In the genomic region with DNA sequence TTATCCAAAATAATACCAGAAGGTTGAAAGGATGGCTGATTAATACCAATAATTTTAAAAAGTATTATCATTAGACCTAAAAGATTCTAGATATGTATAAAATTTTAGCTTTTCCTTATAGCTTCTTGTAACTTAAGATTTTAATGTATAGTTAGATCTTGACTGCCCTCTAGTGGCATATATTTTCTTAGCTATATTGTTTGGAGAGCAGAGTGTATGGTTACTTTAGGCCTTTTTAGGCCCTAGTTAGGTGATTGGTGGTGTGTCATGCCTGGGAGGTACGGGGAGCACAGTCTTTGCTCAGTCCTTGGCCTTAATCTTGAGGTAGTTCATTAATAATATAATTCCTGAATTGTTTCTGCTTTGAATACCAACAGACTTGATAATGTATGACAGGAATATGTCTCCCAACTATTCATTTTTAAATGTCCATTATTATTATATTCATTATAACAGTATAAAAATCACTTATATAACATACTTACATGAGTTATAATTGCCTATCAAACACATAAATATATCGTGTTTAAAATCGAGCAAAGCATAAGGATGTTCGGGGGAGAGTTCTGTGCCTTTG, we compare ENCODE assay signal across 1 cellular context.
TF ChIP-seq lines count a peak whose summit lies in the region.

No MANE protein-coding gene starts in this region.

TF ChIP-seq in WTC11, 78 proteins besides CTCF, POLR2A, EP300 and RAD21 (continued from another document):
- TF ChIP-seq, protein P1, sequence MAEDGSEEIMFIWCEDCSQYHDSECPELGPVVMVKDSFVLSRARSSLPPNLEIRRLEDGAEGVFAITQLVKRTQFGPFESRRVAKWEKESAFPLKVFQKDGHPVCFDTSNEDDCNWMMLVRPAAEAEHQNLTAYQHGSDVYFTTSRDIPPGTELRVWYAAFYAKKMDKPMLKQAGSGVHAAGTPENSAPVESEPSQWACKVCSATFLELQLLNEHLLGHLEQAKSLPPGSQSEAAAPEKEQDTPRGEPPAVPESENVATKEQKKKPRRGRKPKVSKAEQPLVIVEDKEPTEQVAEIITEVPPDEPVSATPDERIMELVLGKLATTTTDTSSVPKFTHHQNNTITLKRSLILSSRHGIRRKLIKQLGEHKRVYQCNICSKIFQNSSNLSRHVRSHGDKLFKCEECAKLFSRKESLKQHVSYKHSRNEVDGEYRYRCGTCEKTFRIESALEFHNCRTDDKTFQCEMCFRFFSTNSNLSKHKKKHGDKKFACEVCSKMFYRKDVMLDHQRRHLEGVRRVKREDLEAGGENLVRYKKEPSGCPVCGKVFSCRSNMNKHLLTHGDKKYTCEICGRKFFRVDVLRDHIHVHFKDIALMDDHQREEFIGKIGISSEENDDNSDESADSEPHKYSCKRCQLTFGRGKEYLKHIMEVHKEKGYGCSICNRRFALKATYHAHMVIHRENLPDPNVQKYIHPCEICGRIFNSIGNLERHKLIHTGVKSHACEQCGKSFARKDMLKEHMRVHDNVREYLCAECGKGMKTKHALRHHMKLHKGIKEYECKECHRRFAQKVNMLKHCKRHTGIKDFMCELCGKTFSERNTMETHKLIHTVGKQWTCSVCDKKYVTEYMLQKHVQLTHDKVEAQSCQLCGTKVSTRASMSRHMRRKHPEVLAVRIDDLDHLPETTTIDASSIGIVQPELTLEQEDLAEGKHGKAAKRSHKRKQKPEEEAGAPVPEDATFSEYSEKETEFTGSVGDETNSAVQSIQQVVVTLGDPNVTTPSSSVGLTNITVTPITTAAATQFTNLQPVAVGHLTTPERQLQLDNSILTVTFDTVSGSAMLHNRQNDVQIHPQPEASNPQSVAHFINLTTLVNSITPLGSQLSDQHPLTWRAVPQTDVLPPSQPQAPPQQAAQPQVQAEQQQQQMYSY (CRISPR knock-in tag; IDR thresholded peaks at IDR 0.05) = no peak
